21 cellular contexts compared by ENCODE assay signal in genomic region chr2:204344119-204344518, GRCh38.
DNase-seq lines count a peak whose midpoint lies in the region; ATAC-seq and TF ChIP-seq lines count a peak whose summit lies in the region.
"Had no signal": no experiment of that assay in that cellular context is flagged by ENCODE, and none has a peak within 500 bp of the region (broad histone marks: within the 10 kb centered on the region; RNA-seq: fewer than 3 reads in every experiment).

No MANE protein-coding gene starts in this region.

- H3K9me3 Mint-ChIP-seq in nephron: peaks cover 13% of the 10 kb centered on the region
- H3K9me3 Mint-ChIP-seq: CD4-positive, alpha-beta T cell had no signal

- H3K4me1 Mint-ChIP-seq in nephron: no peaks in the 10 kb centered on the region
- H3K4me1 Mint-ChIP-seq: IgD-negative memory B cell had no signal

- ATAC-seq in left lobe of liver: peak; percentile 45
- no peak for ATAC-seq in GM18502 (IDR thresholded peaks at IDR 0.05; ENCODE audit: poor library complexity, unreplicated experiment)
- ATAC-seq in GM21526 (IDR thresholded peaks at IDR 0.05; ENCODE audit: low FRiP score, unreplicated experiment): no peak
- ATAC-seq: A549, GM12878, HCT116 had no signal

- peak overlapping the region; percentile 58 to 71 (median 61) for H3K27ac Mint-ChIP-seq in nephron
- H3K27ac Mint-ChIP-seq: CD4-positive, alpha-beta T cell; HFFc6; IgD-negative memory B cell had no signal

- no peak for TF ChIP-seq CTCF in nephron (IDR thresholded peaks at IDR 0.05; ENCODE audit: unreplicated experiment in 3 of 3)

- DNase-seq in DMS79 treated with DMSO at 0.1 percent for 48 hours (lab: John Stamatoyannopoulos, UW) (peak; percentile 54), DMS79 (lab: John Stamatoyannopoulos, UW) (no peak), NCI-H69 (lab: John Stamatoyannopoulos, UW) (peak; percentile 34), left lobe of liver (ENCODE audit: low spot score) (no peak), OCI-M1 (lab: John Stamatoyannopoulos, UW) (no peak)
- DNase-seq: AML-193; Caco-2; CD4-positive, alpha-beta T cell; DMS153; DND-41; EL; GM23248; H7; HFFc6 had no signal

- no peaks in the 10 kb centered on the region for H3K36me3 Mint-ChIP-seq in nephron (ENCODE audit: low read depth)
- H3K36me3 Mint-ChIP-seq: IgD-negative memory B cell had no signal

- no peak overlapping the region for H3K4me3 Mint-ChIP-seq in nephron
- H3K4me3 Mint-ChIP-seq: CD4-positive, alpha-beta T cell; HFFc6 had no signal

- H3K27me3 Mint-ChIP-seq in nephron (ENCODE audit: low read depth): peaks cover 3% of the 10 kb centered on the region
- H3K27me3 Mint-ChIP-seq: IgD-negative memory B cell had no signal

Comparison
In these comparisons a context has a peak if more than half of its experiments do, and no peak if none do; other contexts are left out.
1. DNase-seq: peak in DMS79 treated with DMSO at 0.1 percent for 48 hours (single experiment) and NCI-H69 (single experiment); none in DMS79 (single experiment), left lobe of liver (single experiment) and OCI-M1 (single experiment).